1 cellular context compared by ENCODE assay signal in genomic region chr7:101099969-101100781, GRCh38.
TF ChIP-seq lines count a peak whose summit lies in the region.

No MANE protein-coding gene starts in this region.

TF ChIP-seq in HCT116, 20 proteins besides CTCF, POLR2A, EP300 and RAD21 (continued from another document):
- TF ChIP-seq ZNF274 (IDR thresholded peaks at IDR 0.05; ENCODE audit: low read depth, low read length) (no peak), TCF7L2 (IDR thresholded peaks at IDR 0.05; ENCODE audit: borderline replicate concordance, extremely low read depth, insufficient read depth, insufficient read length) (peak; percentile 60), EZH2 (IDR thresholded peaks at IDR 0.05) (no peak), JUND (IDR thresholded peaks at IDR 0.05) (no peak), EGR1 (IDR thresholded peaks at IDR 0.05; ENCODE audit: low read depth) (no peak), YY1 (IDR thresholded peaks at IDR 0.05; ENCODE audit: extremely low read depth, insufficient replicate concordance, low read depth, low read length) (peak; percentile 68)
